In genomic region chr9:130997925-130998595, GRCh38 we compare ENCODE assay signal across 8 cellular contexts.
DNase-seq lines count a peak whose midpoint lies in the region; ATAC-seq and TF ChIP-seq lines count a peak whose summit lies in the region.

No MANE protein-coding gene starts in this region.

- no peak for ATAC-seq in HG03442 (IDR thresholded peaks at IDR 0.05; ENCODE audit: unreplicated experiment)
- no peak for ATAC-seq in GM18867 (IDR thresholded peaks at IDR 0.05; ENCODE audit: unreplicated experiment)

- no peaks in the 10 kb centered on the region for H3K4me1 ChIP-seq in DOHH2 (ENCODE audit: control insufficient read depth, low read length)

- no peak overlapping the region for H3K27ac ChIP-seq in DOHH2 (ENCODE audit: low read depth, low read length)

- H3K4me3 ChIP-seq in DOHH2 (ENCODE audit: low read length) = no peak overlapping the region

- no peak for TF ChIP-seq EP300 in Ishikawa (IDR thresholded peaks at IDR 0.05; ENCODE audit: borderline replicate concordance)

- peak; percentile 84 for TF ChIP-seq CTCF in DOHH2 (IDR thresholded peaks at IDR 0.05; ENCODE audit: low read depth, low read length, poor library complexity, severe bottlenecking)

- no peaks in the 10 kb centered on the region for H4K20me1 ChIP-seq in DOHH2 (ENCODE audit: control insufficient read depth, insufficient read depth, low read depth, low read length)

- no peak overlapping the region for H3K4me2 ChIP-seq in DOHH2 (ENCODE audit: low read length)

- H3K79me2 ChIP-seq in DOHH2 (ENCODE audit: control insufficient read depth, low read length) = no peaks in the 10 kb centered on the region

- H3K9me3 ChIP-seq in DOHH2 (ENCODE audit: control insufficient read depth, insufficient read depth, low read length) = no peaks in the 10 kb centered on the region

- H3K36me3 ChIP-seq in DOHH2 (ENCODE audit: control insufficient read depth, low read length) = no peaks in the 10 kb centered on the region

- no peaks in the 10 kb centered on the region for H3F3A ChIP-seq in DOHH2 (ENCODE audit: control insufficient read depth, insufficient read depth)

- in situ Hi-C loops in T47D (cut with HindIII; ENCODE audit: low pct_unique_long_range_greater_than_20kb, low sequenced_read_pairs) = no loop called here

- peaks cover 2% of the 10 kb centered on the region; the same call in 1 of the 2 replicates for H3K27me3 ChIP-seq in DOHH2 (ENCODE audit: control insufficient read depth, low read length)

- TF ChIP-seq RAD21 in Ishikawa (IDR thresholded peaks at IDR 0.05; ENCODE audit: low read depth) = peak; percentile 93

- no peaks in the 10 kb centered on the region for H3K9me2 ChIP-seq in DOHH2 (replicated peaks; ENCODE audit: control insufficient read depth, low read length)

- DNase-seq in SHP77 (lab: John Stamatoyannopoulos, UW) (peak; percentile 62 to 77), T47D (ENCODE audit: low read depth in 1 of 2, low spot score in 1 of 2) (peak; percentile 78 to 96), inferior parietal cortex (ENCODE audit: extremely low spot score) (peak; percentile 90)
- DNase-seq in stimulated activated CD4-positive, alpha-beta T cell treated with anti-CD3 and anti-CD28 coated beads, Interleukin-4, amount 100 ng/mL, for 48 hours (ENCODE audit: low read depth in 2 of 2) = peak; percentile 43 to 64

TF ChIP-seq in Ishikawa, 13 proteins besides CTCF, POLR2A, EP300 and RAD21:
- TF ChIP-seq MAX (IDR thresholded peaks at IDR 0.05) (peak; percentile 50), EGR1 (IDR thresholded peaks at IDR 0.05) (no peak)
